In genomic region chr10:17655567-17656146, GRCh38 we compare ENCODE assay signal across 10 cellular contexts. TPM values are rescaled to one million over a fixed set of nuclear protein-coding genes. Genes with fewer than 3 reads are reported as not detected.
DNase-seq lines count a peak whose midpoint lies in the region; ATAC-seq, FAIRE-seq and TF ChIP-seq lines count a peak whose summit lies in the region.
"Had no signal": no experiment of that assay in that cellular context is flagged by ENCODE, and none has a peak within 500 bp of the region (broad histone marks: within the 10 kb centered on the region; RNA-seq: fewer than 3 reads in every experiment).

No MANE protein-coding gene starts in this region.

- SMC1A ChIA-PET in GM12878 (lab: Charles Lee; ENCODE audit: uncharacterized antibody, unreplicated experiment) = interaction anchor here (0.6 to 8.0 kb wide), 4 partner anchors 10 to 895 kb away, joined by 3 to 63 read pairs (median 8); partner anchors contain the start of gene STAM

- H3K36me3 ChIP-seq in GM12878 (ENCODE audit: control insufficient read depth in 2 of 2, insufficient read depth in 2 of 2, low read length in 1 of 2) (no peaks in the 10 kb centered on the region; a peak in 1 of 4 replicates), PC-3 (ENCODE audit: low read depth, low read length) (peaks cover 12% of the 10 kb centered on the region)

- H4K20me1 ChIP-seq in GM12878 (ENCODE audit: control insufficient read depth, insufficient read depth) (no peaks in the 10 kb centered on the region), PC-3 (ENCODE audit: low read length) (no peaks in the 10 kb centered on the region)

- no peaks in the 10 kb centered on the region for H3K9me2 ChIP-seq in PC-3 (replicated peaks; ENCODE audit: low read length)

- H2AFZ ChIP-seq in GM12878 (ENCODE audit: control insufficient read depth, low read depth, low read length) (no peak overlapping the region), PC-3 (ENCODE audit: low read length) (no peak overlapping the region)

- H3K9ac ChIP-seq in GM12878 (ENCODE audit: control insufficient read depth, insufficient read depth, low read length) (0 out of 2 replicates have a peak overlapping the region, but pooled peaks have one; percentile 37), PC-3 (ENCODE audit: low read length) (no peak overlapping the region)

- H3K4me3 ChIP-seq in GM12878 (no peak overlapping the region; the same call in 1 of the 2 replicates), PC-3 (ENCODE audit: low read length) (no peak overlapping the region)

- POLR2A ChIA-PET in GM12878 (lab: Charles Lee) = interaction anchor here (1.5 to 2.6 kb wide), 2 partner anchors 8 to 11 kb away, joined by 7 to 9 read pairs; partner anchors contain the start of gene STAM
- POLR2A ChIA-PET in PC-3 (lab: Charles Lee; ENCODE audit: unreplicated experiment) = no interaction called here

- no peaks in the 10 kb centered on the region for H3K9me3 Mint-ChIP-seq in Calu3 (ENCODE audit: low read depth, unreplicated experiment)

- peaks cover 2% of the 10 kb centered on the region for H3K36me3 Mint-ChIP-seq in Calu3 (ENCODE audit: insufficient read depth, unreplicated experiment)

- ATAC-seq in GM19463 (IDR thresholded peaks at IDR 0.05; ENCODE audit: unreplicated experiment) (peak; percentile 89), HG03439 (IDR thresholded peaks at IDR 0.05; ENCODE audit: unreplicated experiment) (peak; percentile 92), GM12878 (peak; percentile 92), left ventricle myocardium superior (no peak), PC-3 (no peak)

- DNase-seq in Calu3 (peak; percentile 8), GM12878 (ENCODE audit: low read depth, low spot score) (peak; percentile 64), activated gamma-delta T cell treated with Interleukin-2 at 50 U/mL for 16 hours (no peak), left ventricle myocardium superior (no peak), PC-3 (no peak)
- no peak for DNase-seq in effector CD4-positive, alpha-beta T cell

- H3K4me3 Mint-ChIP-seq in Calu3 (ENCODE audit: low read depth, unreplicated experiment) = peak overlapping the region; percentile 49
- H3K4me3 Mint-ChIP-seq: neural crest cell had no signal

- H3K79me2 ChIP-seq in GM12878 (ENCODE audit: control insufficient read depth, insufficient read depth, low read length) (peaks cover 65% of the 10 kb centered on the region), PC-3 (ENCODE audit: low read length) (peaks cover 91% of the 10 kb centered on the region)

- TF ChIP-seq CTCF in Calu3 (IDR thresholded peaks at IDR 0.05; ENCODE audit: unreplicated experiment) (no peak), GM12878 (IDR thresholded peaks at IDR 0.05 in 2 of 3, conservative IDR thresholded peaks at IDR 0.05 in 1 of 3; ENCODE audit: control insufficient read depth in 2 of 3, extremely low read depth in 1 of 3, insufficient read depth in 1 of 3, low read depth in 3 of 3, low read length in 3 of 3) (no peak), PC-3 (conservative IDR thresholded peaks at IDR 0.05; ENCODE audit: low read depth, low read length) (no peak)

- H3K27me3 Mint-ChIP-seq in Calu3 (ENCODE audit: unreplicated experiment) = no peaks in the 10 kb centered on the region
- H3K27me3 Mint-ChIP-seq: activated naive CD4-positive, alpha-beta T cell treated with anti-CD3 and anti-CD28 coated beads, Interleukin-2, amount 50 U/mL, for 24 hours had no signal

- H3K27ac ChIP-seq in GM12878 (ENCODE audit: control insufficient read depth, insufficient read depth) (peak overlapping the region; percentile 49), PC-3 (ENCODE audit: low read length) (no peak overlapping the region)

- H3K4me2 ChIP-seq in GM12878 (ENCODE audit: control insufficient read depth, insufficient read depth) (peak overlapping the region; percentile 66), PC-3 (ENCODE audit: low read length) (no peak overlapping the region)

- no TSS peak for BruUV-seq in Calu3 (replicated peaks; lab: Mats Ljungman, UMichigan)
- BruUV-seq in GM12878 (replicated peaks; lab: Mats Ljungman, UMichigan) = no TSS peak
- BruUV-seq in PC-3 (replicated peaks; lab: Mats Ljungman, UMichigan) = no TSS peak

- peak overlapping the region; percentile 63 for H3K27ac Mint-ChIP-seq in Calu3 (ENCODE audit: unreplicated experiment)

- intact Hi-C loops in Calu3 (cut with micrococcal nuclease; ENCODE audit: unreplicated experiment) (no loop called here), GM12878 (cut with micrococcal nuclease; ENCODE audit: unreplicated experiment) (loop anchor here (2.0 kb wide), 1 partner anchor 29 kb away; no protein-coding TSS in a partner anchor), left ventricle myocardium superior (cut with micrococcal nuclease) (no loop called here), PC-3 (cut with micrococcal nuclease) (no loop called here)

- H3K27me3 ChIP-seq in GM12878 (replicated peaks in 1 of 2; ENCODE audit: control insufficient read depth in 2 of 2, insufficient read depth in 2 of 2, low read length in 1 of 2) (no peaks in the 10 kb centered on the region), PC-3 (ENCODE audit: low read length) (no peaks in the 10 kb centered on the region)

- FAIRE-seq in GM12878 (lab: Jason Lieb, UNC) = peak; percentile 83

- CTCF ChIA-PET in Calu3 (lab: Charles Lee) (no interaction called here), GM12878 (lab: Yijun Ruan, JAX) (interaction anchor here (2.0 kb wide), 1 partner anchor 11 kb away, joined by 12 read pairs; the partner anchor contains the start of gene STAM), PC-3 (lab: Charles Lee) (no interaction called here)

- peaks cover 39% of the 10 kb centered on the region for H3K4me1 Mint-ChIP-seq in Calu3 (ENCODE audit: low read depth, unreplicated experiment)

- H3K4me1 ChIP-seq in GM12878 (ENCODE audit: control insufficient read depth, insufficient read depth, low read length) (peaks cover 11% of the 10 kb centered on the region; the same call in 1 of the 2 replicates), PC-3 (ENCODE audit: insufficient read depth, low read length) (0 out of 2 replicates have a peak, but pooled peaks cover 5% of the 10 kb centered on the region)

- no peak for TF ChIP-seq POLR2A in GM12878 (IDR thresholded peaks at IDR 0.05; ENCODE audit: low read depth, low read length)

- TF ChIP-seq EP300 in GM12878 (IDR thresholded peaks at IDR 0.05; ENCODE audit: borderline replicate concordance in 1 of 2, control insufficient read depth in 1 of 2, low read depth in 2 of 2, low read length in 2 of 2) = peak; percentile 59 to 76; a peak in 2 of 4 replicates

- no peak for TF ChIP-seq RAD21 in GM12878 (IDR thresholded peaks at IDR 0.05; ENCODE audit: insufficient read depth, low read depth, low read length)

- RAD21 ChIA-PET in GM12878 (lab: Charles Lee; ENCODE audit: unreplicated experiment) = interaction anchor here (2.7 kb wide), 1 partner anchor 11 kb away, joined by 11 read pairs; the partner anchor contains the start of gene STAM

- H3F3A ChIP-seq in PC-3 (ENCODE audit: low read length, unreplicated experiment) = no peaks in the 10 kb centered on the region

- in situ Hi-C loops in GM12878 (cut with MboI) = loop anchor here (10.0 kb wide), 1 partner anchor 999 kb away; the partner anchor contains the start of genes ARL5B and NSUN6

- WGBS in GM12878 (ENCODE audit: insufficient coverage, insufficient replicate concordance, low lambda C conversion rate, missing lambda C conversion rate) = 28% methylated on average over 5 of the region's 5 CpGs

- H3K9me3 ChIP-seq in GM12878 (replicated peaks; ENCODE audit: control insufficient read depth, insufficient read depth, low read length) = peaks cover 14% of the 10 kb centered on the region
- no peaks in the 10 kb centered on the region for H3K9me3 ChIP-seq in PC-3 (ENCODE audit: low read length)

TF ChIP-seq in GM12878, 131 proteins besides CTCF, POLR2A, EP300 and RAD21 (continues in another document):
- no peak for TF ChIP-seq ZNF207 (IDR thresholded peaks at IDR 0.05; ENCODE audit: borderline replicate concordance)

RNA-seq across cellular contexts. Expression of gene STAM, which starts 11.7 kb away (rescaled TPM):
- total RNA-seq in Calu3 (2022) (16.6 and 17.0 TPM in 2 replicates), GM12878 (2014; rRNA removed) (11.1 and 11.5 TPM in 2 replicates), GM12878 (2014; rRNA removed; fragmentation: Illumina TruSeq; extraction: Trizol) (14.7 and 15.1 TPM in 2 replicates), GM12878 (2021) (11.3 and 14.2 TPM in 2 replicates), left ventricle myocardium superior (22.8 TPM), PC-3 (2014; rRNA removed) (7.8 and 9.5 TPM in 2 replicates)
- total RNA-seq in GM12878 (2013; cell fraction: nucleolus; rRNA removed) = 38.1 and 54.4 TPM in 2 replicates
- 4.3 TPM for polyA plus RNA-seq in GM12878 (2011; ENCODE audit: low read depth)
- polyA plus RNA-seq in GM12878 (2011; rRNA removed) (15.9 and 18.9 TPM in 2 replicates), GM12878 (2014; fragmentation: Illumina TruSeq; extraction: Trizol) (15.5 and 16.0 TPM in 2 replicates), GM12878 (2014; fragmentation: Nextera tagmentation; extraction: Ambion mirVana) (1 to 10 TPM; 8.8 to 9.6 TPM), GM12878 (2014; rRNA removed) (9.3 and 9.7 TPM in 2 replicates), GM12878 (2016; fragmentation: Nextera tagmentation; extraction: Ambion mirVana) (10 to 100 TPM; 14.6 to 15.8 TPM)
- 10.7 and 12.0 TPM in 2 replicates for polyA plus RNA-seq in GM12878 (2011; cell fraction: cytosol; rRNA removed)
- 16.1 and 18.4 TPM in 2 replicates for polyA plus RNA-seq in GM12878 (2011; cell fraction: nucleus; rRNA removed)
- 6.6 and 7.8 TPM in 2 replicates for polyA plus RNA-seq in GM12878 (2012)
- 22.8 and 23.9 TPM in 2 replicates for polyA minus RNA-seq in GM12878 (2011; rRNA and poly(A)+ RNA removed)
- polyA minus RNA-seq in GM12878 (2011; cell fraction: cytosol; rRNA and poly(A)+ RNA removed) = 7.8 and 11.0 TPM in 2 replicates
- 40.3 and 44.4 TPM in 2 replicates for polyA minus RNA-seq in GM12878 (2011; cell fraction: nucleus; rRNA and poly(A)+ RNA removed)

RNA-seq across cellular contexts. Expression of gene HACD1, which starts 38.5 kb away (rescaled TPM):
- total RNA-seq in Calu3 (2022) (13.2 and 17.3 TPM in 2 replicates), GM12878 (2014; rRNA removed) (1.2 and 1.5 TPM in 2 replicates), GM12878 (2014; rRNA removed; fragmentation: Illumina TruSeq; extraction: Trizol) (0.22 and 1.1 TPM in 2 replicates), GM12878 (2021) (0.38 and 0.80 TPM in 2 replicates), left ventricle myocardium superior (160 TPM), PC-3 (2014; rRNA removed) (14.9 and 15.3 TPM in 2 replicates)
- 0.94 and 1.3 TPM in 2 replicates for total RNA-seq in GM12878 (2013; cell fraction: nucleolus; rRNA removed)
- not detected for polyA plus RNA-seq in GM12878 (2011; ENCODE audit: low read depth)
- polyA plus RNA-seq in GM12878 (2011; rRNA removed) (1.5 and 1.6 TPM in 2 replicates), GM12878 (2014; fragmentation: Illumina TruSeq; extraction: Trizol) (0.57 and 1.5 TPM in 2 replicates), GM12878 (2014; fragmentation: Nextera tagmentation; extraction: Ambion mirVana) (under 1 TPM in 1 of 2 experiments, not detected in 1; 0.29 TPM), GM12878 (2014; rRNA removed) (1.3 and 2.6 TPM in 2 replicates), GM12878 (2016; fragmentation: Nextera tagmentation; extraction: Ambion mirVana) (under 1 TPM; 0.78 to 0.96 TPM)
- 0.36 and 0.40 TPM in 2 replicates for polyA plus RNA-seq in GM12878 (2011; cell fraction: cytosol; rRNA removed)
- polyA plus RNA-seq in GM12878 (2011; cell fraction: nucleus; rRNA removed) = 1.0 and 1.4 TPM in 2 replicates
- 0.97 TPM in 1 of 2 replicates, not detected in the other for polyA plus RNA-seq in GM12878 (2012)
- polyA minus RNA-seq in GM12878 (2011; rRNA and poly(A)+ RNA removed) = 1.4 and 1.8 TPM in 2 replicates
- polyA minus RNA-seq in GM12878 (2011; cell fraction: cytosol; rRNA and poly(A)+ RNA removed) = not detected in 2 replicates
- polyA minus RNA-seq in GM12878 (2011; cell fraction: nucleus; rRNA and poly(A)+ RNA removed) = 0.97 and 1.2 TPM in 2 replicates

Comparison
In these comparisons a context has a peak if more than half of its experiments do, and no peak if none do; other contexts are left out.
1. DNase-seq: peak in Calu3 (single experiment) and GM12878 (single experiment); none in activated gamma-delta T cell treated with Interleukin-2 at 50 U/mL for 16 hours (single experiment), effector CD4-positive, alpha-beta T cell (single experiment), left ventricle myocardium superior (single experiment) and PC-3 (single experiment).
2. ATAC-seq: peak in GM19463 (single experiment), HG03439 (single experiment) and GM12878 (single experiment); none in left ventricle myocardium superior (single experiment) and PC-3 (single experiment).